ENCODE assay signal across 1 cellular context in the genomic region with DNA sequence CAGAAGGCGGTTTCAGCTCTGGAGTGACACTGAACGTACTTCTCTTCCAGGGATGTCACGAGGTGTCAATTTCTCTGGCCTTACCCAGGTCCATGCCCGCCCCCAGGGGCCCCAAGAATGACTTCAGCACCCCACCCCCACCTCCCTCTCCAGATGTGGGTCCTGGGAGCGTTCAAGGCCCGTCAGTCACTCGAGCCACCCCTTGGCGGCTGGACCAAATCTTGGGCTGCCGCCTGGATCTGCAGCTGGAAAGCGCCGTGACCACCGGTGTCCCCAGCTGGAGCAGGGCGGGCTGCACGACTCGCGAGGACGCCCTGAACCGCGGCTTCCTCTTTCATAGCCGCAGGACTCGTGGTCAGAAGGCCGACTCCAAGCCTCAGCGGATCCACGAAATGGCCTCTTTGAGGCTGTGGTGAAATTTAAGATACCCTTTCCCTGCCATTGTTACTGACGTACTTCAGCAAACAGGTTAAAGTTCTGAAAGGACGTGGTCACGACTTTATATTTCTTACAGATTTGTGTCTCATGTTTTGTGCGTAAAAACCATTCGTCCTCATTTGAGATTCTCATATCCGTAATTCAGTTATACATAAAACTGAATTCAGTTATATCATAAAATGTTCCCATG.
A peak's percentile ranks its signal among the peaks of the same experiment; 100 is the strongest.
TF ChIP-seq lines count a peak whose summit lies in the region.

No MANE protein-coding gene starts in this region.

TF ChIP-seq in HepG2, 621 proteins besides CTCF, POLR2A, EP300 and RAD21 (continued from another document and continues in another):
- TF ChIP-seq, protein P1, sequence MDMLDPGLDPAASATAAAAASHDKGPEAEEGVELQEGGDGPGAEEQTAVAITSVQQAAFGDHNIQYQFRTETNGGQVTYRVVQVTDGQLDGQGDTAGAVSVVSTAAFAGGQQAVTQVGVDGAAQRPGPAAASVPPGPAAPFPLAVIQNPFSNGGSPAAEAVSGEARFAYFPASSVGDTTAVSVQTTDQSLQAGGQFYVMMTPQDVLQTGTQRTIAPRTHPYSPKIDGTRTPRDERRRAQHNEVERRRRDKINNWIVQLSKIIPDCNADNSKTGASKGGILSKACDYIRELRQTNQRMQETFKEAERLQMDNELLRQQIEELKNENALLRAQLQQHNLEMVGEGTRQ (IDR thresholded peaks at IDR 0.05; ENCODE audit: low read depth, low read length) = 0 out of 2 replicates have a peak, but pooled peaks have one; percentile 5
- TF ChIP-seq, protein P1 (CRISPR knock-in tag; IDR thresholded peaks at IDR 0.05; ENCODE audit: borderline replicate concordance) = no peak
- TF ChIP-seq CHD2 (IDR thresholded peaks at IDR 0.05; ENCODE audit: low read depth, low read length) (peak; percentile 82), GLI4 (CRISPR knock-in tag; IDR thresholded peaks at IDR 0.05; ENCODE audit: borderline replicate concordance) (no peak; the same call in 1 of the 2 replicates), FLYWCH1 (CRISPR knock-in tag; IDR thresholded peaks at IDR 0.05) (no peak), KLF15 (CRISPR knock-in tag; IDR thresholded peaks at IDR 0.05; ENCODE audit: borderline replicate concordance) (no peak), ZZZ3 (CRISPR knock-in tag; IDR thresholded peaks at IDR 0.05; ENCODE audit: borderline replicate concordance) (no peak), ONECUT2 (CRISPR knock-in tag; IDR thresholded peaks at IDR 0.05) (no peak), ESRRA (CRISPR knock-in tag; IDR thresholded peaks at IDR 0.05; ENCODE audit: low read depth) (no peak), SIX4 (CRISPR knock-in tag; IDR thresholded peaks at IDR 0.05) (no peak; the same call in 1 of the 2 replicates), ZNF883 (CRISPR knock-in tag; IDR thresholded peaks at IDR 0.05; ENCODE audit: not compliant biosample characterization) (peak; percentile 69), TBX2 (CRISPR knock-in tag; IDR thresholded peaks at IDR 0.05; ENCODE audit: borderline replicate concordance) (no peak; the same call in 1 of the 2 replicates), TCF7 (IDR thresholded peaks at IDR 0.05; ENCODE audit: low read depth) (no peak), RARA (CRISPR knock-in tag; IDR thresholded peaks at IDR 0.05) (no peak), ZNF430 (CRISPR knock-in tag; IDR thresholded peaks at IDR 0.05) (no peak; the same call in 1 of the 2 replicates), KDM2A (CRISPR knock-in tag; IDR thresholded peaks at IDR 0.05; ENCODE audit: borderline replicate concordance, low read depth) (peak; percentile 28; the same call in 1 of the 2 replicates), SSRP1 (CRISPR knock-in tag; IDR thresholded peaks at IDR 0.05) (no peak), ZNF225 (CRISPR knock-in tag; IDR thresholded peaks at IDR 0.05) (no peak; the same call in 1 of the 2 replicates), ZNF274 (CRISPR knock-in tag; IDR thresholded peaks at IDR 0.05) (peak; percentile 69; the same call in 1 of the 2 replicates), TBX3 (IDR thresholded peaks at IDR 0.05; ENCODE audit: borderline replicate concordance) (no peak), ZNF766 (CRISPR knock-in tag; IDR thresholded peaks at IDR 0.05; ENCODE audit: borderline replicate concordance) (no peak)
- TF ChIP-seq, protein P2, sequence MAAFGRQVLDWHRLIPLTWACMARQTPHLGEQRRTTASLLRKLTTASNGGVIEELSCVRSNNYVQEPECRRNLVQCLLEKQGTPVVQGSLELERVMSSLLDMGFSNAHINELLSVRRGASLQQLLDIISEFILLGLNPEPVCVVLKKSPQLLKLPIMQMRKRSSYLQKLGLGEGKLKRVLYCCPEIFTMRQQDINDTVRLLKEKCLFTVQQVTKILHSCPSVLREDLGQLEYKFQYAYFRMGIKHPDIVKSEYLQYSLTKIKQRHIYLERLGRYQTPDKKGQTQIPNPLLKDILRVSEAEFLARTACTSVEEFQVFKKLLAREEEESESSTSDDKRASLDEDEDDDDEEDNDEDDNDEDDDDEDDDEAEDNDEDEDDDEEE (CRISPR knock-in tag; IDR thresholded peaks at IDR 0.05) = no peak; the same call in 1 of the 2 replicates
- TF ChIP-seq, protein P3, sequence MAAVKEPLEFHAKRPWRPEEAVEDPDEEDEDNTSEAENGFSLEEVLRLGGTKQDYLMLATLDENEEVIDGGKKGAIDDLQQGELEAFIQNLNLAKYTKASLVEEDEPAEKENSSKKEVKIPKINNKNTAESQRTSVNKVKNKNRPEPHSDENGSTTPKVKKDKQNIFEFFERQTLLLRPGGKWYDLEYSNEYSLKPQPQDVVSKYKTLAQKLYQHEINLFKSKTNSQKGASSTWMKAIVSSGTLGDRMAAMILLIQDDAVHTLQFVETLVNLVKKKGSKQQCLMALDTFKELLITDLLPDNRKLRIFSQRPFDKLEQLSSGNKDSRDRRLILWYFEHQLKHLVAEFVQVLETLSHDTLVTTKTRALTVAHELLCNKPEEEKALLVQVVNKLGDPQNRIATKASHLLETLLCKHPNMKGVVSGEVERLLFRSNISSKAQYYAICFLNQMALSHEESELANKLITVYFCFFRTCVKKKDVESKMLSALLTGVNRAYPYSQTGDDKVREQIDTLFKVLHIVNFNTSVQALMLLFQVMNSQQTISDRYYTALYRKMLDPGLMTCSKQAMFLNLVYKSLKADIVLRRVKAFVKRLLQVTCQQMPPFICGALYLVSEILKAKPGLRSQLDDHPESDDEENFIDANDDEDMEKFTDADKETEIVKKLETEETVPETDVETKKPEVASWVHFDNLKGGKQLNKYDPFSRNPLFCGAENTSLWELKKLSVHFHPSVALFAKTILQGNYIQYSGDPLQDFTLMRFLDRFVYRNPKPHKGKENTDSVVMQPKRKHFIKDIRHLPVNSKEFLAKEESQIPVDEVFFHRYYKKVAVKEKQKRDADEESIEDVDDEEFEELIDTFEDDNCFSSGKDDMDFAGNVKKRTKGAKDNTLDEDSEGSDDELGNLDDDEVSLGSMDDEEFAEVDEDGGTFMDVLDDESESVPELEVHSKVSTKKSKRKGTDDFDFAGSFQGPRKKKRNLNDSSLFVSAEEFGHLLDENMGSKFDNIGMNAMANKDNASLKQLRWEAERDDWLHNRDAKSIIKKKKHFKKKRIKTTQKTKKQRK (IDR thresholded peaks at IDR 0.05; ENCODE audit: low read length) = no peak
- TF ChIP-seq, protein P4, sequence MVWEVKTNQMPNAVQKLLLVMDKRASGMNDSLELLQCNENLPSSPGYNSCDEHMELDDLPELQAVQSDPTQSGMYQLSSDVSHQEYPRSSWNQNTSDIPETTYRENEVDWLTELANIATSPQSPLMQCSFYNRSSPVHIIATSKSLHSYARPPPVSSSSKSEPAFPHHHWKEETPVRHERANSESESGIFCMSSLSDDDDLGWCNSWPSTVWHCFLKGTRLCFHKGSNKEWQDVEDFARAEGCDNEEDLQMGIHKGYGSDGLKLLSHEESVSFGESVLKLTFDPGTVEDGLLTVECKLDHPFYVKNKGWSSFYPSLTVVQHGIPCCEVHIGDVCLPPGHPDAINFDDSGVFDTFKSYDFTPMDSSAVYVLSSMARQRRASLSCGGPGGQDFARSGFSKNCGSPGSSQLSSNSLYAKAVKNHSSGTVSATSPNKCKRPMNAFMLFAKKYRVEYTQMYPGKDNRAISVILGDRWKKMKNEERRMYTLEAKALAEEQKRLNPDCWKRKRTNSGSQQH (CRISPR knock-in tag; IDR thresholded peaks at IDR 0.05; ENCODE audit: low read depth) = no peak
- TF ChIP-seq, protein P5, sequence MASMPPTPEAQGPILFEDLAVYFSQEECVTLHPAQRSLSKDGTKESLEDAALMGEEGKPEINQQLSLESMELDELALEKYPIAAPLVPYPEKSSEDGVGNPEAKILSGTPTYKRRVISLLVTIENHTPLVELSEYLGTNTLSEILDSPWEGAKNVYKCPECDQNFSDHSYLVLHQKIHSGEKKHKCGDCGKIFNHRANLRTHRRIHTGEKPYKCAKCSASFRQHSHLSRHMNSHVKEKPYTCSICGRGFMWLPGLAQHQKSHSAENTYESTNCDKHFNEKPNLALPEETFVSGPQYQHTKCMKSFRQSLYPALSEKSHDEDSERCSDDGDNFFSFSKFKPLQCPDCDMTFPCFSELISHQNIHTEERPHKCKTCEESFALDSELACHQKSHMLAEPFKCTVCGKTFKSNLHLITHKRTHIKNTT (CRISPR knock-in tag; IDR thresholded peaks at IDR 0.05) = 0 out of 2 replicates have a peak, but pooled peaks have one; percentile 60
- TF ChIP-seq, protein P6, sequence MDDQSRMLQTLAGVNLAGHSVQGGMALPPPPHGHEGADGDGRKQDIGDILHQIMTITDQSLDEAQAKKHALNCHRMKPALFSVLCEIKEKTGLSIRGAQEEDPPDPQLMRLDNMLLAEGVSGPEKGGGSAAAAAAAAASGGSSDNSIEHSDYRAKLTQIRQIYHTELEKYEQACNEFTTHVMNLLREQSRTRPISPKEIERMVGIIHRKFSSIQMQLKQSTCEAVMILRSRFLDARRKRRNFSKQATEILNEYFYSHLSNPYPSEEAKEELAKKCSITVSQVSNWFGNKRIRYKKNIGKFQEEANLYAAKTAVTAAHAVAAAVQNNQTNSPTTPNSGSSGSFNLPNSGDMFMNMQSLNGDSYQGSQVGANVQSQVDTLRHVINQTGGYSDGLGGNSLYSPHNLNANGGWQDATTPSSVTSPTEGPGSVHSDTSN (CRISPR knock-in tag; IDR thresholded peaks at IDR 0.05; ENCODE audit: borderline replicate concordance) = no peak
- TF ChIP-seq, protein P7, sequence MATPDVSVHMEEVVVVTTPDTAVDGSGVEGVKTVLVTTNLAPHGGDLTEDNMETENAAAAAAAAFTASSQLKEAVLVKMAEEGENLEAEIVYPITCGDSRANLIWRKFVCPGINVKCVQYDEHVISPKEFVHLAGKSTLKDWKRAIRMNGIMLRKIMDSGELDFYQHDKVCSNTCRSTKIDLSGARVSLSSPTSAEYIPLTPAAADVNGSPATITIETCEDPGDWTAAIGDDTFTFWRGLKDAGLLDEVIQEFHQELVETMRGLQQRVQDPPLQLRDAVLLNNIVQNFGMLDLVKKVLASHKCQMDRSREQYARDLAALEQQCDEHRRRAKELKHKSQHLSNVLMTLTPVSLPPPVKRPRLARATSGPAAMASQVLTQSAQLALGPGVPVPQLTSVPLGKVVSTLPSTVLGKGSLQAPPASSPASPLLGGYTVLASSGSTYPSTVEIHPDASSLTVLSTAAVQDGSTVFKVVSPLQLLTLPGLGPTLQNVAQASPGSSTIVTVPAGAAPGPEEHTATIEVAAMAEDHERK (CRISPR knock-in tag; IDR thresholded peaks at IDR 0.05; ENCODE audit: low read depth) = peak; percentile 17; the same call in 1 of the 2 replicates
- TF ChIP-seq, protein P8, sequence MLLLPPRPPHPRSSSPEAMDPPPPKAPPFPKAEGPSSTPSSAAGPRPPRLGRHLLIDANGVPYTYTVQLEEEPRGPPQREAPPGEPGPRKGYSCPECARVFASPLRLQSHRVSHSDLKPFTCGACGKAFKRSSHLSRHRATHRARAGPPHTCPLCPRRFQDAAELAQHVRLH (CRISPR knock-in tag; IDR thresholded peaks at IDR 0.05; ENCODE audit: borderline replicate concordance, low read depth) = no peak
- TF ChIP-seq, protein P9, sequence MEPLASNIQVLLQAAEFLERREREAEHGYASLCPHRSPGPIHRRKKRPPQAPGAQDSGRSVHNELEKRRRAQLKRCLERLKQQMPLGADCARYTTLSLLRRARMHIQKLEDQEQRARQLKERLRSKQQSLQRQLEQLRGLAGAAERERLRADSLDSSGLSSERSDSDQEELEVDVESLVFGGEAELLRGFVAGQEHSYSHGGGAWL (CRISPR knock-in tag; IDR thresholded peaks at IDR 0.05) = no peak; the same call in 1 of the 2 replicates
- TF ChIP-seq, protein P10, sequence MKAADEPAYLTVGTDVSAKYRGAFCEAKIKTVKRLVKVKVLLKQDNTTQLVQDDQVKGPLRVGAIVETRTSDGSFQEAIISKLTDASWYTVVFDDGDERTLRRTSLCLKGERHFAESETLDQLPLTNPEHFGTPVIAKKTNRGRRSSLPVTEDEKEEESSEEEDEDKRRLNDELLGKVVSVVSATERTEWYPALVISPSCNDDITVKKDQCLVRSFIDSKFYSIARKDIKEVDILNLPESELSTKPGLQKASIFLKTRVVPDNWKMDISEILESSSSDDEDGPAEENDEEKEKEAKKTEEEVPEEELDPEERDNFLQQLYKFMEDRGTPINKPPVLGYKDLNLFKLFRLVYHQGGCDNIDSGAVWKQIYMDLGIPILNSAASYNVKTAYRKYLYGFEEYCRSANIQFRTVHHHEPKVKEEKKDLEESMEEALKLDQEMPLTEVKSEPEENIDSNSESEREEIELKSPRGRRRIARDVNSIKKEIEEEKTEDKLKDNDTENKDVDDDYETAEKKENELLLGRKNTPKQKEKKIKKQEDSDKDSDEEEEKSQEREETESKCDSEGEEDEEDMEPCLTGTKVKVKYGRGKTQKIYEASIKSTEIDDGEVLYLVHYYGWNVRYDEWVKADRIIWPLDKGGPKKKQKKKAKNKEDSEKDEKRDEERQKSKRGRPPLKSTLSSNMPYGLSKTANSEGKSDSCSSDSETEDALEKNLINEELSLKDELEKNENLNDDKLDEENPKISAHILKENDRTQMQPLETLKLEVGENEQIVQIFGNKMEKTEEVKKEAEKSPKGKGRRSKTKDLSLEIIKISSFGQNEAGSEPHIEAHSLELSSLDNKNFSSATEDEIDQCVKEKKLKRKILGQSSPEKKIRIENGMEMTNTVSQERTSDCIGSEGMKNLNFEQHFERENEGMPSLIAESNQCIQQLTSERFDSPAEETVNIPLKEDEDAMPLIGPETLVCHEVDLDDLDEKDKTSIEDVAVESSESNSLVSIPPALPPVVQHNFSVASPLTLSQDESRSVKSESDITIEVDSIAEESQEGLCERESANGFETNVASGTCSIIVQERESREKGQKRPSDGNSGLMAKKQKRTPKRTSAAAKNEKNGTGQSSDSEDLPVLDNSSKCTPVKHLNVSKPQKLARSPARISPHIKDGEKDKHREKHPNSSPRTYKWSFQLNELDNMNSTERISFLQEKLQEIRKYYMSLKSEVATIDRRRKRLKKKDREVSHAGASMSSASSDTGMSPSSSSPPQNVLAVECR (CRISPR knock-in tag; IDR thresholded peaks at IDR 0.05; ENCODE audit: borderline replicate concordance) = peak; percentile 12
- TF ChIP-seq, protein P11, sequence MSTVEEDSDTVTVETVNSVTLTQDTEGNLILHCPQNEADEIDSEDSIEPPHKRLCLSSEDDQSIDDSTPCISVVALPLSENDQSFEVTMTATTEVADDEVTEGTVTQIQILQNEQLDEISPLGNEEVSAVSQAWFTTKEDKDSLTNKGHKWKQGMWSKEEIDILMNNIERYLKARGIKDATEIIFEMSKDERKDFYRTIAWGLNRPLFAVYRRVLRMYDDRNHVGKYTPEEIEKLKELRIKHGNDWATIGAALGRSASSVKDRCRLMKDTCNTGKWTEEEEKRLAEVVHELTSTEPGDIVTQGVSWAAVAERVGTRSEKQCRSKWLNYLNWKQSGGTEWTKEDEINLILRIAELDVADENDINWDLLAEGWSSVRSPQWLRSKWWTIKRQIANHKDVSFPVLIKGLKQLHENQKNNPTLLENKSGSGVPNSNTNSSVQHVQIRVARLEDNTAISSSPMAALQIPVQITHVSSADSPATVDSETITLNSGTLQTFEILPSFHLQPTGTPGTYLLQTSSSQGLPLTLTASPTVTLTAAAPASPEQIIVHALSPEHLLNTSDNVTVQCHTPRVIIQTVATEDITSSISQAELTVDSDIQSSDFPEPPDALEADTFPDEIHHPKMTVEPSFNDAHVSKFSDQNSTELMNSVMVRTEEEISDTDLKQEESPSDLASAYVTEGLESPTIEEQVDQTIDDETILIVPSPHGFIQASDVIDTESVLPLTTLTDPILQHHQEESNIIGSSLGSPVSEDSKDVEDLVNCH (CRISPR knock-in tag; IDR thresholded peaks at IDR 0.05) = no peak
